ENCODE assay signal across 12 cellular contexts in the genomic region with DNA sequence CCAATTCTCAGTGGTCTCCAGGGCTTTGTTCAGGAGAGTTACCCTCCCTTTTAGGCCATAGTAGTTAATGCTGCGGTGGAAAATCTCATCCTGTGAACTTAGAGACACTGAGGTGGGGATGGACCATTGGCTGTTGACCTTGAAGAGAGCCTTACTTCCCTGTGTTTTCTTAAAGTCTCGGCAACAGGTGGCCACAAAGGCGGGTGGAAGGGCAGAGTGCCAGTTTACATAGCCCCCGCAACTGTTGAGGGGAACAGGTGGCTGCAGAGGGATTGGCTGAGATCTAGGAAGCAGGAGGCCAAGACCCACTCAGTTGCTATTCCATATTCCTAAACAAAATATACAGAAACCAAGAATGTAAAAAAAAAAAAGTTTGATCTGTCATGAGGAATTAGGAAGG.
"Had no signal": no experiment of that assay in that cellular context is flagged by ENCODE, and none has a peak within 500 bp of the region (broad histone marks: within the 10 kb centered on the region; RNA-seq: fewer than 3 reads in every experiment).

No MANE protein-coding gene starts in this region.

- H3K27me3 ChIP-seq: breast epithelium, upper lobe of right lung had no signal

- H3K36me3 ChIP-seq: breast epithelium, upper lobe of right lung had no signal

- H3K4me3 ChIP-seq: breast epithelium, upper lobe of right lung had no signal

- H3K27ac ChIP-seq: breast epithelium, upper lobe of right lung had no signal

- H3K4me1 ChIP-seq: breast epithelium had no signal

- H3K9me3 ChIP-seq: breast epithelium, upper lobe of right lung had no signal

- DNase-seq: activated CD4-positive, alpha-beta memory T cell treated with anti-CD3 and anti-CD28 coated beads, Interleukin-2, amount 10 ng/mL, durations not matched to agents 7 days and 5 days; activated gamma-delta T cell treated with Interleukin-2 at 50 U/mL for 16 hours; activated naive CD8-positive, alpha-beta T cell treated with anti-CD3 and anti-CD28 coated beads for 36 hours; activated T-cell treated with anti-CD3 and anti-CD28 coated beads, Interleukin-2, amount 50 U/mL, for 72 hours; head of caudate nucleus; left colon; mammary epithelial cell; stimulated activated CD4-positive, alpha-beta T cell treated with anti-CD3 and anti-CD28 coated beads, Interleukin-15, amount 100 ng/mL, for 24 hours; stimulated activated CD4-positive, alpha-beta T cell treated with anti-CD3 and anti-CD28 coated beads, Interleukin-4, amount 100 ng/mL, for 24 hours; T1000; upper lobe of right lung had no signal
